22 cellular contexts compared by ENCODE assay signal in genomic region chr19:38219221-38219620, GRCh38. TPM values are rescaled to one million over a fixed set of nuclear protein-coding genes. Genes with fewer than 3 reads are reported as not detected.
"Had no signal": no experiment of that assay in that cellular context is flagged by ENCODE, and none has a peak within 500 bp of the region (broad histone marks: within the 10 kb centered on the region; RNA-seq: fewer than 3 reads in every experiment).

No MANE protein-coding gene starts in this region.

- H3K36me3 Mint-ChIP-seq: mesothelial cell of epicardium had no signal

- H3K27ac ChIP-seq: colonic mucosa, esophagus muscularis mucosa, foreskin keratinocyte, gastroesophageal sphincter, heart left ventricle, hepatocyte, left lung, lower lobe of right lung had no signal

- H3K4me3 ChIP-seq: colonic mucosa, esophagus muscularis mucosa, gastroesophageal sphincter, heart left ventricle, hepatocyte, left lung, lower lobe of right lung, mucosa of descending colon had no signal

- ATAC-seq: effector memory CD8-positive, alpha-beta T cell; foreskin keratinocyte; gastroesophageal sphincter; heart left ventricle; left cardiac atrium; left lung; left ventricle myocardium superior; lower lobe of right lung; mucosa of descending colon had no signal

- H3K9me3 ChIP-seq: colonic mucosa, esophagus muscularis mucosa, gastroesophageal sphincter, heart left ventricle, left lung, lower lobe of right lung, mucosa of descending colon had no signal

- DNase-seq: colonic mucosa; cortex of kidney; effector CD8-positive, alpha-beta T cell; effector memory CD8-positive, alpha-beta T cell; foreskin keratinocyte; heart left ventricle; hypothalamus; immature natural killer cell; left cardiac atrium; left ventricle myocardium superior; lower lobe of right lung; mesenchymal stem cell; mucosa of descending colon had no signal

- H3K4me1 ChIP-seq: colonic mucosa, foreskin keratinocyte had no signal

- H3K36me3 ChIP-seq: colonic mucosa, esophagus muscularis mucosa, gastroesophageal sphincter, heart left ventricle, left lung, lower lobe of right lung had no signal

- H3K9me3 Mint-ChIP-seq: dendritic cell treated with granulocyte-macrophage colony-stimulating factor and Interleukin-4, amounts not matched to agents 40 ng/mL and 50 ng/mL, for 4 days; mesothelial cell of epicardium had no signal

- H3K27me3 ChIP-seq: foreskin keratinocyte had no signal

- H3K27ac Mint-ChIP-seq: dendritic cell treated with granulocyte-macrophage colony-stimulating factor and Interleukin-4, amounts not matched to agents 40 ng/mL and 50 ng/mL, for 4 days; effector memory CD8-positive, alpha-beta T cell; immature natural killer cell; mesothelial cell of epicardium had no signal

- H3K4me3 Mint-ChIP-seq: dendritic cell treated with granulocyte-macrophage colony-stimulating factor and Interleukin-4, amounts not matched to agents 40 ng/mL and 50 ng/mL, for 4 days; effector memory CD8-positive, alpha-beta T cell; mesothelial cell of epicardium had no signal

RNA-seq across cellular contexts. Expression of gene DPF1, which starts 4.8 kb away (rescaled TPM):
- total RNA-seq: colonic mucosa, gastroesophageal sphincter, lower leg skin, lower lobe of right lung, mesenteric fat pad had no signal
- polyA plus RNA-seq: immature natural killer cell had no signal

RNA-seq across cellular contexts. Expression of gene PPP1R14A, which starts 37.0 kb away (rescaled TPM):
- total RNA-seq: frontal cortex had no signal
